In the genomic region with DNA sequence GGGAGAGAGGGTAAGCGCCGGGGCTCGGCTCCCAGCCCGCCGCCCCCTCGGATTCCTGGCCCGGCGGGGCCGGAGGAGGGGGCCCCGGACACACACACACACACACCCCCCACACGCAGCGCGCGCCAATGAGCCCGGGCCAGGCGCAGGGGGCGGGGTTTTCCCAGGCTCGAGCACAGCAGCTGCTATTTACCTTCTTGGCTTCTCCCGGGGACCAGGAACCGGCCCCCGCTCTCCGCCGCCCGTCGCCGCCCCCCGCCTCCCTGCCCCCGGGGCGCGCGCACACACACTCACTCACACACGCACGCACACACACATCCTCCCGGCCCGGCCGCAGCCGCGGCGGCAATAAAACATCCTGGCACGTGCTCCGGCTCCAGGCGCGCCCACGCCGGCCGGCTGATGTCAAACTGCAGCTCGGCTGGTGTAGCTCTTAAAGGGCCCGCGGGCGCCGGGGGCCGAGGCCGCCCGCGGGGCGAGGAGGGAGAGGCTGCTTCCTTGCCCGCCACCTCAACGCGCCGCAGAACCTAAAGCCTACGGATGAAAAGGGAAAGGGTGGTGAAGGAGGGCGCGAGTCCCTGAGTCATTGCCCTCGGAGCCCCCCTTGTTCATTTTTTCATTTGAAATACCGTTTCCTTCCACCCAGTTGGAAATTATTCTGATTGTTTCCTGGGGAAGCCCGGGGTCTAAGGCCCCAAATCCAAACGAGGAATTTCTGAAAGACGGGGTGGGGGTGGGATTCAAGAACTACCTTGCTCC, we compare ENCODE assay signal across 8 cellular contexts. TPM values are rescaled to one million over a fixed set of nuclear protein-coding genes. Genes with fewer than 3 reads are reported as not detected.
DNase-seq lines count a peak whose midpoint lies in the region; ATAC-seq, FAIRE-seq and TF ChIP-seq lines count a peak whose summit lies in the region.

No MANE protein-coding gene starts in this region.

- ATAC-seq in GM21529 (IDR thresholded peaks at IDR 0.05; ENCODE audit: unreplicated experiment) = peak; percentile 32
- ATAC-seq in naive thymus-derived CD8-positive, alpha-beta T cell = peak; percentile 60 to 73

- H3K36me3 Mint-ChIP-seq in naive thymus-derived CD8-positive, alpha-beta T cell = peaks cover 0 to 2% (median 0%) of the 10 kb centered on the region in 3 donors

- H3K27ac Mint-ChIP-seq in naive thymus-derived CD8-positive, alpha-beta T cell = peak overlapping the region; percentile 53 to 96 (median 82)

- in situ Hi-C loops in KBM-7 (cut with MboI; ENCODE audit: low pct_unique_long_range_greater_than_20kb, low sequenced_read_pairs) = no loop called here

- H3K4me3 Mint-ChIP-seq in naive thymus-derived CD8-positive, alpha-beta T cell = peak overlapping the region; percentile 78 to 96 (median 87)

- no peak for TF ChIP-seq CTCF in D721Med (IDR thresholded peaks at IDR 0.05; ENCODE audit: insufficient read depth, missing control alignments)

- no peaks in the 10 kb centered on the region for H3K9me3 Mint-ChIP-seq in naive thymus-derived CD8-positive, alpha-beta T cell

- H3K4me1 Mint-ChIP-seq in naive thymus-derived CD8-positive, alpha-beta T cell = peaks cover 30 to 79% (median 50%) of the 10 kb centered on the region in 4 donors

- POLR2A ChIA-PET in naive thymus-derived CD8-positive, alpha-beta T cell (lab: Charles Lee) = interaction anchor here (1.8 kb wide), 1 partner anchor 30 kb away, joined by 5 read pairs; no protein-coding TSS in a partner anchor

- no peak for FAIRE-seq in D721Med (lab: Jason Lieb, UNC)

- H3K27me3 Mint-ChIP-seq in naive thymus-derived CD8-positive, alpha-beta T cell = peaks cover 25 to 73% (median 53%) of the 10 kb centered on the region in 5 donors

- DNase-seq in D721Med (ENCODE audit: insufficient read length, low spot score) = peak; percentile 42
- peak; percentile 95 for DNase-seq in KBM-7
- peak; percentile 44 to 61 for DNase-seq in activated T-helper 1 cell treated with anti-CD3 and anti-CD28 coated beads, Interleukin-2, amount 50 U/mL, for 16 hours (ENCODE audit: low read depth in 1 of 2, low spot score in 1 of 2)
- peak; percentile 83 for DNase-seq in fibroblast of gingiva (ENCODE audit: low read depth)
- peak; percentile 60 to 91 (median 79) for DNase-seq in naive thymus-derived CD8-positive, alpha-beta T cell
- DNase-seq in stimulated activated naive CD4-positive, alpha-beta T cell treated with Interleukin-2 at 50 U/mL for 16 hours (lab: John Stamatoyannopoulos, UW) = peak; percentile 82

TF ChIP-seq in PFSK-1, 5 proteins besides CTCF, POLR2A, EP300 and RAD21:
- TF ChIP-seq SIN3A (IDR thresholded peaks at IDR 0.05; ENCODE audit: borderline replicate concordance, insufficient read depth, low read length) (peak; percentile 92), POLR2AphosphoS5 (IDR thresholded peaks at IDR 0.05; ENCODE audit: low read depth, low read length) (no peak), FOXP2 (optimal IDR thresholded peaks at IDR 0.05; ENCODE audit: borderline replicate concordance, extremely low read depth, extremely low read length, insufficient read depth) (no peak), TAF1 (IDR thresholded peaks at IDR 0.05; ENCODE audit: borderline replicate concordance, insufficient read depth, low read length) (no peak)
- TF ChIP-seq, protein P1, sequence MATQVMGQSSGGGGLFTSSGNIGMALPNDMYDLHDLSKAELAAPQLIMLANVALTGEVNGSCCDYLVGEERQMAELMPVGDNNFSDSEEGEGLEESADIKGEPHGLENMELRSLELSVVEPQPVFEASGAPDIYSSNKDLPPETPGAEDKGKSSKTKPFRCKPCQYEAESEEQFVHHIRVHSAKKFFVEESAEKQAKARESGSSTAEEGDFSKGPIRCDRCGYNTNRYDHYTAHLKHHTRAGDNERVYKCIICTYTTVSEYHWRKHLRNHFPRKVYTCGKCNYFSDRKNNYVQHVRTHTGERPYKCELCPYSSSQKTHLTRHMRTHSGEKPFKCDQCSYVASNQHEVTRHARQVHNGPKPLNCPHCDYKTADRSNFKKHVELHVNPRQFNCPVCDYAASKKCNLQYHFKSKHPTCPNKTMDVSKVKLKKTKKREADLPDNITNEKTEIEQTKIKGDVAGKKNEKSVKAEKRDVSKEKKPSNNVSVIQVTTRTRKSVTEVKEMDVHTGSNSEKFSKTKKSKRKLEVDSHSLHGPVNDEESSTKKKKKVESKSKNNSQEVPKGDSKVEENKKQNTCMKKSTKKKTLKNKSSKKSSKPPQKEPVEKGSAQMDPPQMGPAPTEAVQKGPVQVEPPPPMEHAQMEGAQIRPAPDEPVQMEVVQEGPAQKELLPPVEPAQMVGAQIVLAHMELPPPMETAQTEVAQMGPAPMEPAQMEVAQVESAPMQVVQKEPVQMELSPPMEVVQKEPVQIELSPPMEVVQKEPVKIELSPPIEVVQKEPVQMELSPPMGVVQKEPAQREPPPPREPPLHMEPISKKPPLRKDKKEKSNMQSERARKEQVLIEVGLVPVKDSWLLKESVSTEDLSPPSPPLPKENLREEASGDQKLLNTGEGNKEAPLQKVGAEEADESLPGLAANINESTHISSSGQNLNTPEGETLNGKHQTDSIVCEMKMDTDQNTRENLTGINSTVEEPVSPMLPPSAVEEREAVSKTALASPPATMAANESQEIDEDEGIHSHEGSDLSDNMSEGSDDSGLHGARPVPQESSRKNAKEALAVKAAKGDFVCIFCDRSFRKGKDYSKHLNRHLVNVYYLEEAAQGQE (IDR thresholded peaks at IDR 0.05; ENCODE audit: insufficient read depth in 1 of 2, low read depth in 2 of 2, low read length in 2 of 2) = peak in 1 of 2 experiments; percentile 67; a peak in 1 of 4 replicates
TF ChIP-seq in PFSK-1: peak in this region for 2.

RNA-seq across cellular contexts. Expression of gene HES1, which starts 1.0 kb away (rescaled TPM):
- polyA plus RNA-seq in PFSK-1 (2012; ENCODE audit: insufficient read length, low read depth) = 50.8 TPM
- not detected for total RNA-seq in naive thymus-derived CD8-positive, alpha-beta T cell
- polyA plus RNA-seq in naive thymus-derived CD8-positive, alpha-beta T cell = not detected

Comparison
In these comparisons a context has a peak if more than half of its experiments do, and no peak if none do; other contexts are left out.
1. Peak in every context shown above with its lines: DNase-seq and ATAC-seq.
2. DNase-seq: peak in every context shown above with its lines; median percentile 95 in KBM-7; 83 in fibroblast of gingiva; 82 in stimulated activated naive CD4-positive, alpha-beta T cell treated with Interleukin-2 at 50 U/mL for 16 hours; 79 in naive thymus-derived CD8-positive, alpha-beta T cell; 52 in activated T-helper 1 cell treated with anti-CD3 and anti-CD28 coated beads, Interleukin-2, amount 50 U/mL, for 16 hours; 42 in D721Med.